30 cellular contexts compared by ENCODE assay signal in genomic region chr1:205491794-205492193, GRCh38. TPM values are rescaled to one million over a fixed set of nuclear protein-coding genes. Genes with fewer than 3 reads are reported as not detected.
"Had no signal": no experiment of that assay in that cellular context is flagged by ENCODE, and none has a peak within 500 bp of the region (broad histone marks: within the 10 kb centered on the region; RNA-seq: fewer than 3 reads in every experiment).

No MANE protein-coding gene starts in this region.

- H3K9me3 Mint-ChIP-seq: activated CD4-positive, alpha-beta T cell treated with anti-CD3 and anti-CD28 coated beads, Interleukin-2, amount 10 ng/mL, durations not matched to agents 7 days and 5 days; activated CD8-positive, alpha-beta T cell treated with anti-CD3 and anti-CD28 coated beads for 36 hours; activated T-helper 1 cell treated with anti-CD3 and anti-CD28 coated beads, Interleukin-12 subunit alpha, Interleukin-12 subunit beta, Interleukin-2, Interleukin-4 antibody, amounts not matched to agents 30 ng/mL and 10 ng/mL and 1 ng/mL, durations not matched to agents 14 hours and 24 hours and 36 hours; central memory CD8-positive, alpha-beta T cell; effector memory CD8-positive, alpha-beta T cell; naive B cell; T-helper 1 cell treated with Interleukin-12 subunit alpha and Interleukin-12 subunit beta and Interleukin-4 antibody, amounts not matched to agents 30 μg/mL and 1 μg/mL, for 36 hours; type B pancreatic cell had no signal

- H3K27ac Mint-ChIP-seq: activated CD4-positive, alpha-beta T cell treated with anti-CD3 and anti-CD28 coated beads, Interleukin-2, amount 10 ng/mL, durations not matched to agents 7 days and 5 days; activated CD8-positive, alpha-beta memory T cell treated with anti-CD3 and anti-CD28 coated beads, Interleukin-2, amount 10 ng/mL, durations not matched to agents 7 days and 5 days; activated CD8-positive, alpha-beta T cell treated with anti-CD3 and anti-CD28 coated beads for 36 hours; activated T-helper 1 cell treated with anti-CD3 and anti-CD28 coated beads, Interleukin-12 subunit alpha, Interleukin-12 subunit beta, Interleukin-2, Interleukin-4 antibody, amounts not matched to agents 30 ng/mL and 10 ng/mL and 1 ng/mL, durations not matched to agents 14 hours and 24 hours and 36 hours; effector memory CD8-positive, alpha-beta T cell; naive B cell; T-helper 1 cell treated with Interleukin-12 subunit alpha and Interleukin-12 subunit beta and Interleukin-4 antibody, amounts not matched to agents 30 μg/mL and 1 μg/mL, for 36 hours; type B pancreatic cell had no signal

- H3K4me1 ChIP-seq: colonic mucosa had no signal

- H3K36me3 Mint-ChIP-seq: activated CD8-positive, alpha-beta memory T cell treated with anti-CD3 and anti-CD28 coated beads, Interleukin-2, amount 10 ng/mL, durations not matched to agents 7 days and 5 days; naive B cell; type B pancreatic cell had no signal

- H3K4me3 ChIP-seq: breast epithelium, colonic mucosa, dorsolateral prefrontal cortex, esophagus muscularis mucosa, gastroesophageal sphincter, heart left ventricle, lower lobe of right lung, spleen, thoracic aorta had no signal

- H3K27me3 ChIP-seq: breast epithelium, colonic mucosa, dorsolateral prefrontal cortex had no signal

- H3K27ac ChIP-seq: colonic mucosa, dorsolateral prefrontal cortex, esophagus muscularis mucosa, gastroesophageal sphincter, lower lobe of right lung, spleen, thoracic aorta had no signal

- H3K9me3 ChIP-seq: breast epithelium, colonic mucosa, esophagus muscularis mucosa, gastroesophageal sphincter, heart left ventricle, lower lobe of right lung, spleen, thoracic aorta had no signal

- H3K4me1 Mint-ChIP-seq: central memory CD8-positive, alpha-beta T cell had no signal

- H3K36me3 ChIP-seq: breast epithelium, colonic mucosa, esophagus muscularis mucosa, gastroesophageal sphincter, heart left ventricle, lower lobe of right lung, spleen, thoracic aorta had no signal

- DNase-seq: activated CD4-positive, alpha-beta T cell treated with anti-CD3 and anti-CD28 coated beads, Interleukin-2, amount 10 ng/mL, durations not matched to agents 7 days and 5 days; activated CD8-positive, alpha-beta memory T cell treated with anti-CD3 and anti-CD28 coated beads, Interleukin-2, amount 10 ng/mL, durations not matched to agents 7 days and 5 days; activated CD8-positive, alpha-beta T cell treated with anti-CD3 and anti-CD28 coated beads for 36 hours; activated gamma-delta T cell; activated naive CD4-positive, alpha-beta T cell treated with anti-CD3 and anti-CD28 coated beads, Interleukin-2, amount 50 U/mL, for 16 hours; activated T-cell treated with anti-CD3 and anti-CD28 coated beads for 4 hours; anterior cingulate cortex; colonic mucosa; dorsolateral prefrontal cortex; effector memory CD8-positive, alpha-beta T cell; heart left ventricle; lower lobe of right lung; naive B cell; retina; spleen; stimulated activated CD4-positive, alpha-beta T cell treated with anti-CD3 and anti-CD28 coated beads, Interleukin-4, amount 100 ng/mL, for 1 hour; stimulated activated naive CD4-positive, alpha-beta T cell treated with Interleukin-2 at 50 U/mL for 16 hours; T1000 had no signal

- H3K4me3 Mint-ChIP-seq: activated CD4-positive, alpha-beta T cell treated with anti-CD3 and anti-CD28 coated beads, Interleukin-2, amount 10 ng/mL, durations not matched to agents 7 days and 5 days; activated CD8-positive, alpha-beta memory T cell treated with anti-CD3 and anti-CD28 coated beads, Interleukin-2, amount 10 ng/mL, durations not matched to agents 7 days and 5 days; activated CD8-positive, alpha-beta T cell treated with anti-CD3 and anti-CD28 coated beads for 36 hours; activated T-helper 1 cell treated with anti-CD3 and anti-CD28 coated beads, Interleukin-12 subunit alpha, Interleukin-12 subunit beta, Interleukin-2, Interleukin-4 antibody, amounts not matched to agents 30 ng/mL and 10 ng/mL and 1 ng/mL, durations not matched to agents 14 hours and 24 hours and 36 hours; central memory CD8-positive, alpha-beta T cell; effector memory CD8-positive, alpha-beta T cell; naive B cell; T-helper 1 cell treated with Interleukin-12 subunit alpha and Interleukin-12 subunit beta and Interleukin-4 antibody, amounts not matched to agents 30 μg/mL and 1 μg/mL, for 36 hours; type B pancreatic cell had no signal

RNA-seq across cellular contexts. Expression of gene CDK18, which starts 12.7 kb away (rescaled TPM):
- polyA plus RNA-seq: neural cell had no signal

RNA-seq across cellular contexts. Expression of gene BLACAT1, which starts 35.9 kb away (rescaled TPM):
- total RNA-seq: esophagus muscularis mucosa, gastroesophageal sphincter, mesenteric fat pad, osteoblast, posterior vena cava, thoracic aorta had no signal
- polyA plus RNA-seq: heart left ventricle had no signal
